8 cellular contexts compared by ENCODE assay signal in the genomic region with DNA sequence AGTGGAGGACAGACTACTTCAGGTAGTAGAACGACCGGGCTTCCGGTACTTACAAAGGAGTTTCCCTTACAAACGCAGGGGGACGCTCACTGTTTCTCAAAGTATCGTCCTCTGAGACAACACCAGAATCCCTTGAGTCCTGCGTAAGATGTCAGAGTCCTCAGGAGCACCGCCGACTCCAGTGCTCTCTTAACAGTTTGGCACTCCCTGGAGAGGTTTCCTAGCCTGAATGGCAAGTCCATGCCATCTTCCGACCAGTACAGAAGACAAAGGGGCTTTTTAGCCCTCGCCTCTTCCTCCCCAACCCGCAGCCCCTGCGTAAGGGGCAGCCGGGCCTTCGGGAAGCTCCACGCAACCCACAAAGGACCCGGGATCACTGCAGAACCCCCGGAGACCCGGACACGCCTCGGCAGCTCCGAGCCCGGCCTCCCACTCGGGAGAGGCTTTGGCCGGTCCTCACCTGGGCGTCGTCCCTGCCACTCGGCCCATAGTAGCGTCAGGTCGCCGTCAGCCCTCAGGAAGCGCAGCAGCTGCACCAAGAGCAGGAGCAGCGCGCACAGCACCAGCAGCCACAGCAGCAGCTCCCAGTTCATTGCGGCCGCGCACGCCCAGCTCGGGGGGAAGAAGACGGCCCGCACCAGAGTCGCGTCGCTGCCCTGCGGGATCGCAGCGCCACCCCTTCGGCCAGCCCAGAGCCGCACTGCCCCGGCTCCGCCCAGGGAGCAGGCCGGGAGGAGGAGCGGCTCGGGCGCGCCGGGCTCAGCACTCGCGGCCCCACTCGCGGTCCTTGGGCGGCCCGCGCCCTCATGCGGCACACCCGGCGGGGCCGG. TPM values are rescaled to one million over a fixed set of nuclear protein-coding genes. Genes with fewer than 3 reads are reported as not detected.
DNase-seq lines count a peak whose midpoint lies in the region; ATAC-seq and FAIRE-seq lines count a peak whose summit lies in the region.

A gene with protein sequence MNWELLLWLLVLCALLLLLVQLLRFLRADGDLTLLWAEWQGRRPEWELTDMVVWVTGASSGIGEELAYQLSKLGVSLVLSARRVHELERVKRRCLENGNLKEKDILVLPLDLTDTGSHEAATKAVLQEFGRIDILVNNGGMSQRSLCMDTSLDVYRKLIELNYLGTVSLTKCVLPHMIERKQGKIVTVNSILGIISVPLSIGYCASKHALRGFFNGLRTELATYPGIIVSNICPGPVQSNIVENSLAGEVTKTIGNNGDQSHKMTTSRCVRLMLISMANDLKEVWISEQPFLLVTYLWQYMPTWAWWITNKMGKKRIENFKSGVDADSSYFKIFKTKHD (minus strand): TSS at position 682 of the 830 bp plus-strand sequence. CDS start 89 bp downstream, at position 593.

- ATAC-seq in GM21619 (IDR thresholded peaks at IDR 0.05; ENCODE audit: unreplicated experiment): peak; percentile 85

- H3K4me3 ChIP-seq in Jurkat, Clone E6-1 (ENCODE audit: low read length): peak within 1 kb of the TSS; percentile 86

- no peak for FAIRE-seq in frontal cortex (lab: Jason Lieb, UNC)

- DNase-seq in Daoy (ENCODE audit: low read depth): peak; percentile 89
- DNase-seq in Jurkat, Clone E6-1 (ENCODE audit: low read depth, low spot score): peak; percentile 82
- DNase-seq in SHP77 treated with DMSO at 0.1 percent for 48 hours (lab: John Stamatoyannopoulos, UW): peak; percentile 58
- DNase-seq in activated gamma-delta T cell treated with anti-CD3 and anti-CD28 coated beads, Interleukin-2, amount 50 U/mL, for 16 hours (ENCODE audit: low read depth): peak; percentile 29
- peak; percentile 78 to 79 for DNase-seq in frontal cortex (ENCODE audit: low spot score in 2 of 2)
- peak; percentile 38 for DNase-seq in non-pigmented ciliary epithelial cell (ENCODE audit: low read depth)
- peak; percentile 87 for DNase-seq in superior temporal gyrus (ENCODE audit: extremely low spot score)

RNA-seq across cellular contexts. Expression of the gene that starts here (rescaled TPM):
- 57.2 and 77.4 TPM in 2 replicates for total RNA-seq in Daoy (2014; rRNA removed; shearing (Covaris generic))
- 37.8 TPM for polyA plus RNA-seq in Jurkat, Clone E6-1 (2012; ENCODE audit: insufficient read depth, insufficient read length)
- 77.0 TPM for total RNA-seq in frontal cortex

Comparison
In these comparisons a context has a peak if more than half of its experiments do, and no peak if none do; other contexts are left out.
1. Peak in every context shown above with its lines: DNase-seq, ATAC-seq and H3K4me3 ChIP-seq.
2. DNase-seq: peak in every context shown above with its lines; median percentile 89 in Daoy; 87 in superior temporal gyrus; 82 in Jurkat, Clone E6-1; 78 in frontal cortex; 58 in SHP77 treated with DMSO at 0.1 percent for 48 hours; 38 in non-pigmented ciliary epithelial cell; 29 in activated gamma-delta T cell treated with anti-CD3 and anti-CD28 coated beads, Interleukin-2, amount 50 U/mL, for 16 hours.